Comparison of ENCODE assay signal across 24 cellular contexts in genomic region chr16:88553739-88554138, GRCh38.
"Had no signal": no experiment of that assay in that cellular context is flagged by ENCODE, and none has a peak within 500 bp of the region (broad histone marks: within the 10 kb centered on the region; RNA-seq: fewer than 3 reads in every experiment).

No MANE protein-coding gene starts in this region.

- H3K4me1 ChIP-seq: upper lobe of right lung had no signal

- H3K36me3 ChIP-seq: neutrophil, right atrium auricular region, sigmoid colon, tibial nerve, upper lobe of right lung had no signal

- H2AFZ ChIP-seq: hepatocyte had no signal

- H3K27ac Mint-ChIP-seq: nephron; stimulated activated naive B cell treated with anti-CD40 and anti-IgM and Interleukin-4, amounts not matched to agents 10 μg/mL and 1 μg/mL and 100 μg/mL, for 72 hours; stimulated activated naive CD8-positive, alpha-beta T cell treated with anti-CD3 and anti-CD28 coated beads, Interleukin-15, amount 100 ng/mL, for 72 hours had no signal

- H3K27ac ChIP-seq: dorsolateral prefrontal cortex, hepatocyte, neutrophil, right atrium auricular region, sigmoid colon, skin epidermis, testis, tibial nerve, upper lobe of right lung had no signal

- ATAC-seq: left cardiac atrium; left ventricle myocardium superior; stimulated activated naive B cell treated with anti-CD40 and anti-IgM and Interleukin-4, amounts not matched to agents 10 μg/mL and 1 μg/mL and 100 μg/mL, for 72 hours; stimulated activated naive CD8-positive, alpha-beta T cell treated with anti-CD3 and anti-CD28 coated beads, Interleukin-15, amount 100 ng/mL, for 72 hours; upper lobe of right lung had no signal

- DNase-seq: cortex of kidney; effector CD8-positive, alpha-beta T cell; foreskin melanocyte; head of caudate nucleus; kidney; left cardiac atrium; left ventricle myocardium superior; mesendoderm; naive B cell; posterior cingulate gyrus; sigmoid colon; stimulated activated CD4-positive, alpha-beta T cell treated with anti-CD3 and anti-CD28 coated beads, Interleukin-2, amount 100 ng/mL, for 24 hours; stimulated activated CD4-positive, alpha-beta T cell treated with anti-CD3 and anti-CD28 coated beads, Interleukin-4, amount 100 ng/mL, for 4 hours; stimulated activated naive B cell treated with anti-CD40 and anti-IgM and Interleukin-4, amounts not matched to agents 10 μg/mL and 1 μg/mL and 100 μg/mL, for 72 hours; stimulated activated naive CD8-positive, alpha-beta T cell treated with anti-CD3 and anti-CD28 coated beads, Interleukin-15, amount 100 ng/mL, for 72 hours; testis; upper lobe of right lung had no signal

- H3K9me3 ChIP-seq: neutrophil, right atrium auricular region, sigmoid colon, testis, upper lobe of right lung had no signal

- H3K79me2 ChIP-seq: hepatocyte had no signal

- H3K4me3 ChIP-seq: dorsolateral prefrontal cortex, hepatocyte, right atrium auricular region, sigmoid colon, skin epidermis, testis, tibial nerve, upper lobe of right lung had no signal

- H3K4me2 ChIP-seq: hepatocyte had no signal

- H3K4me3 Mint-ChIP-seq: naive B cell; nephron; stimulated activated naive B cell treated with anti-CD40 and anti-IgM and Interleukin-4, amounts not matched to agents 10 μg/mL and 1 μg/mL and 100 μg/mL, for 72 hours; stimulated activated naive CD8-positive, alpha-beta T cell treated with anti-CD3 and anti-CD28 coated beads, Interleukin-15, amount 100 ng/mL, for 72 hours had no signal

- H3K27me3 ChIP-seq: right atrium auricular region, testis had no signal
